In genomic region chr9:129654641-129655040, GRCh38 we compare ENCODE assay signal across 1 cellular context.
TF ChIP-seq lines count a peak whose summit lies in the region.

No MANE protein-coding gene starts in this region.

TF ChIP-seq in K562, 482 proteins besides CTCF, POLR2A, EP300 and RAD21:
- TF ChIP-seq RBBP5 (IDR thresholded peaks at IDR 0.05; ENCODE audit: borderline replicate concordance, insufficient read depth, low read length, poor library complexity, severe bottlenecking) (no peak), ZNF740 (CRISPR knock-in tag; IDR thresholded peaks at IDR 0.05) (peak; percentile 80), ZNF740 (tag; IDR thresholded peaks at IDR 0.05) (no peak)
